In genomic region chr9:88777498-88778312, GRCh38 we compare ENCODE assay signal across 11 cellular contexts.
DNase-seq lines count a peak whose midpoint lies in the region; ATAC-seq, FAIRE-seq and TF ChIP-seq lines count a peak whose summit lies in the region.
"Had no signal": no experiment of that assay in that cellular context is flagged by ENCODE, and none has a peak within 500 bp of the region (broad histone marks: within the 10 kb centered on the region; RNA-seq: fewer than 3 reads in every experiment).

No MANE protein-coding gene starts in this region.

- peak overlapping the region; percentile 70 for H3K9ac ChIP-seq in endothelial cell of umbilical vein (replicated peaks; ENCODE audit: extremely low read depth, insufficient read depth, low read length)

- no peaks in the 10 kb centered on the region for H3K36me3 ChIP-seq in OCI-LY7 (ENCODE audit: insufficient read depth, low read length)
- H3K36me3 ChIP-seq in endothelial cell of umbilical vein (ENCODE audit: control insufficient read depth in 2 of 2, extremely low read depth in 1 of 2, insufficient read depth in 2 of 2, low read length in 2 of 2) = no peaks in the 10 kb centered on the region
- H3K36me3 ChIP-seq in osteoblast (ENCODE audit: insufficient read depth, low read length) = no peaks in the 10 kb centered on the region
- H3K36me3 ChIP-seq: cardiac muscle cell had no signal

- intact Hi-C loops in OCI-LY7 (cut with micrococcal nuclease; ENCODE audit: unreplicated experiment) = no loop called here
- intact Hi-C loops in endothelial cell of umbilical vein (cut with micrococcal nuclease) = loop anchor here (1.0 to 10.0 kb wide), 9 partner anchors 17 to 1273 kb away; partner anchors contain the start of gene SECISBP2

- H3K27ac ChIP-seq in OCI-LY7 (ENCODE audit: low read depth, low read length, poor library complexity, severe bottlenecking) (peak overlapping the region; percentile 51), endothelial cell of umbilical vein (ENCODE audit: insufficient read depth, low read depth, low read length) (peak overlapping the region; percentile 88), osteoblast (ENCODE audit: low read depth, low read length) (peak overlapping the region; percentile 95)
- H3K27ac ChIP-seq: cardiac muscle cell had no signal

- no peaks in the 10 kb centered on the region for H3K9me1 ChIP-seq in endothelial cell of umbilical vein (replicated peaks; ENCODE audit: control insufficient read depth, extremely low read depth, insufficient read depth, low read length)

- no peaks in the 10 kb centered on the region for H3K27me3 ChIP-seq in endothelial cell of umbilical vein (ENCODE audit: control insufficient read depth in 2 of 2, insufficient read depth in 2 of 2, low read length in 2 of 2)
- no peaks in the 10 kb centered on the region for H3K27me3 ChIP-seq in osteoblast (ENCODE audit: insufficient read depth, low read length)
- H3K27me3 ChIP-seq: cardiac muscle cell had no signal

- H4K20me1 ChIP-seq in OCI-LY7 (ENCODE audit: insufficient read depth, low read length) = no peaks in the 10 kb centered on the region
- H4K20me1 ChIP-seq in endothelial cell of umbilical vein (replicated peaks; ENCODE audit: control insufficient read depth, extremely low read depth, insufficient read depth, low read length) = no peaks in the 10 kb centered on the region
- no peaks in the 10 kb centered on the region for H4K20me1 ChIP-seq in osteoblast (ENCODE audit: insufficient read depth, low read length)

- TF ChIP-seq POLR2A in endothelial cell of umbilical vein (IDR thresholded peaks at IDR 0.05; ENCODE audit: low read depth, low read length) = peak; percentile 24

- H2AFZ ChIP-seq in OCI-LY7 (ENCODE audit: low read length) = peak overlapping the region; percentile 26; the same call in 1 of the 2 replicates
- H2AFZ ChIP-seq in endothelial cell of umbilical vein (ENCODE audit: low read depth, low read length) = no peak overlapping the region
- H2AFZ ChIP-seq in osteoblast (ENCODE audit: low read length) = peak overlapping the region; percentile 74

- H3K9me3 ChIP-seq in OCI-LY7 (ENCODE audit: low read length) (no peaks in the 10 kb centered on the region), endothelial cell of umbilical vein (replicated peaks; ENCODE audit: control insufficient read depth, insufficient read depth, low read length) (no peaks in the 10 kb centered on the region), osteoblast (ENCODE audit: low read depth, low read length) (no peaks in the 10 kb centered on the region)

- peak overlapping the region; percentile 26 for H3K4me3 ChIP-seq in OCI-LY7 (ENCODE audit: low read depth, low read length, poor library complexity, severe bottlenecking)
- peak overlapping the region in 1 of 3 experiments; percentile 20 for H3K4me3 ChIP-seq in endothelial cell of umbilical vein (replicated peaks in 1 of 3; ENCODE audit: insufficient read depth in 1 of 3, low read depth in 1 of 3, low read length in 3 of 3)
- H3K4me3 ChIP-seq in osteoblast (ENCODE audit: insufficient read depth, low read length) = no peak overlapping the region
- H3K4me3 ChIP-seq: cardiac muscle cell had no signal

- no peaks in the 10 kb centered on the region for H3K79me2 ChIP-seq in OCI-LY7 (ENCODE audit: insufficient read depth, low read depth, low read length)
- H3K79me2 ChIP-seq in endothelial cell of umbilical vein (ENCODE audit: control insufficient read depth, insufficient read depth, low read length) = no peaks in the 10 kb centered on the region
- H3K79me2 ChIP-seq in osteoblast (ENCODE audit: insufficient read depth, low read length) = no peaks in the 10 kb centered on the region

- DNase-seq in ELF-1 (ENCODE audit: low read depth, low spot score) = peak; percentile 15
- DNase-seq in OCI-LY7 (ENCODE audit: low spot score) = peak; percentile 55
- DNase-seq in endothelial cell of umbilical vein (ENCODE audit: low read depth, low spot score) = peak; percentile 91
- peak; percentile 79 for DNase-seq in osteoblast (ENCODE audit: insufficient read length, low spot score, missing footprints)
- no peak for DNase-seq in GM20000 (ENCODE audit: low spot score)
- no peak for DNase-seq in NCI-H1092 treated with DMSO at 0.1 percent for 48 hours (lab: John Stamatoyannopoulos, UW)
- DNase-seq: activated CD4-positive, alpha-beta T cell treated with anti-CD3 and anti-CD28 coated beads, Interleukin-2, amount 50 U/mL, for 4 hours; NCI-H524 treated with DMSO at 0.1 percent for 48 hours had no signal

- H3K4me2 ChIP-seq in OCI-LY7 (ENCODE audit: low read length) = peak overlapping the region; percentile 62
- H3K4me2 ChIP-seq in endothelial cell of umbilical vein (ENCODE audit: insufficient read depth, low read length) = peak overlapping the region; percentile 76
- H3K4me2 ChIP-seq in osteoblast (ENCODE audit: insufficient read depth, low read length) = no peak overlapping the region

- H3K4me1 ChIP-seq in OCI-LY7 (ENCODE audit: insufficient read depth, low read length, poor library complexity, severe bottlenecking) = peaks cover 21% of the 10 kb centered on the region
- H3K4me1 ChIP-seq in endothelial cell of umbilical vein (ENCODE audit: control insufficient read depth, extremely low read depth, insufficient read depth, low read length) = peaks cover 65% of the 10 kb centered on the region
- H3K4me1 ChIP-seq in osteoblast (ENCODE audit: insufficient read depth, low read length) = peaks cover 66% of the 10 kb centered on the region

- no peak for ATAC-seq in GM21515 (IDR thresholded peaks at IDR 0.05; ENCODE audit: unreplicated experiment)
- ATAC-seq in HG03139 (IDR thresholded peaks at IDR 0.05; ENCODE audit: unreplicated experiment) = no peak

- BruUV-seq in OCI-LY7 (replicated peaks; lab: Mats Ljungman, UMichigan) (no TSS peak), endothelial cell of umbilical vein (replicated peaks; lab: Mats Ljungman, UMichigan) (TSS peak; percentile 47)

- peak; percentile 90 for FAIRE-seq in endothelial cell of umbilical vein (lab: Jason Lieb, UNC)

- dilution Hi-C loops in endothelial cell of umbilical vein (cut with MboI; ENCODE audit: extremely low pct_ligation_motif_present, low sequenced_read_pairs) = no loop called here

- no peaks in the 10 kb centered on the region for H3K9me2 ChIP-seq in OCI-LY7 (ENCODE audit: insufficient read depth, low read length)

- TF ChIP-seq CTCF in OCI-LY7 (conservative IDR thresholded peaks at IDR 0.05; ENCODE audit: low read length) = no peak
- no peak for TF ChIP-seq CTCF in endothelial cell of umbilical vein (IDR thresholded peaks at IDR 0.05; ENCODE audit: extremely low read depth in 1 of 2, insufficient read depth in 1 of 2, low read depth in 1 of 2, low read length in 2 of 2)
- no peak for TF ChIP-seq CTCF in osteoblast (IDR thresholded peaks at IDR 0.05; ENCODE audit: extremely low read depth, low read depth, low read length)
- TF ChIP-seq CTCF in GM20000 (IDR thresholded peaks at IDR 0.05; ENCODE audit: extremely low read depth, missing control alignments) = no peak

- CTCF ChIA-PET in OCI-LY7 (lab: Charles Lee; ENCODE audit: unreplicated experiment) (no interaction called here), endothelial cell of umbilical vein (lab: Charles Lee) (interaction anchor here (0.7 to 1.7 kb wide), 9 partner anchors 11 to 223 kb away, joined by 3 to 6 read pairs (median 3); no protein-coding TSS in a partner anchor)

- POLR2A ChIA-PET in OCI-LY7 (lab: Charles Lee) (interaction anchor here (0.6 kb wide), 1 partner anchor 9 kb away, joined by 3 read pairs; no protein-coding TSS in a partner anchor), endothelial cell of umbilical vein (lab: Charles Lee) (interaction anchor here (1.1 to 1.2 kb wide), 3 partner anchors 10 to 46 kb away, joined by 3 to 4 read pairs (median 3); no protein-coding TSS in a partner anchor)

TF ChIP-seq in endothelial cell of umbilical vein, 7 proteins besides CTCF, POLR2A, EP300 and RAD21:
- TF ChIP-seq JUN (IDR thresholded peaks at IDR 0.05; ENCODE audit: borderline replicate concordance, insufficient read depth, insufficient read length, low read depth) (peak; percentile 50), FOS (IDR thresholded peaks at IDR 0.05; ENCODE audit: borderline replicate concordance, insufficient read depth, low read length) (peak; percentile 79), EZH2 (IDR thresholded peaks at IDR 0.05; ENCODE audit: borderline replicate concordance, low read depth, low read length, severe bottlenecking) (no peak), MYC (IDR thresholded peaks at IDR 0.05; ENCODE audit: low read depth, low read length) (no peak), MAX (IDR thresholded peaks at IDR 0.05; ENCODE audit: insufficient read depth, insufficient read length) (no peak), POLR2AphosphoS5 (IDR thresholded peaks at IDR 0.05; ENCODE audit: insufficient read depth, low read depth, low read length) (peak; percentile 96), GATA2 (IDR thresholded peaks at IDR 0.05; ENCODE audit: insufficient read depth, insufficient read length, low read depth, low read length) (peak; percentile 52)

Comparison
In these comparisons a context has a peak if more than half of its experiments do, and no peak if none do; other contexts are left out.
1. DNase-seq: peak in ELF-1 (single experiment), OCI-LY7 (single experiment), endothelial cell of umbilical vein (single experiment) and osteoblast (single experiment); none in GM20000 (single experiment) and NCI-H1092 treated with DMSO at 0.1 percent for 48 hours (single experiment).
2. Peak in every context shown above with its lines, with median percentiles within 50 percentile points of each other: H3K27ac ChIP-seq.